13 cellular contexts compared by ENCODE assay signal in the genomic region with DNA sequence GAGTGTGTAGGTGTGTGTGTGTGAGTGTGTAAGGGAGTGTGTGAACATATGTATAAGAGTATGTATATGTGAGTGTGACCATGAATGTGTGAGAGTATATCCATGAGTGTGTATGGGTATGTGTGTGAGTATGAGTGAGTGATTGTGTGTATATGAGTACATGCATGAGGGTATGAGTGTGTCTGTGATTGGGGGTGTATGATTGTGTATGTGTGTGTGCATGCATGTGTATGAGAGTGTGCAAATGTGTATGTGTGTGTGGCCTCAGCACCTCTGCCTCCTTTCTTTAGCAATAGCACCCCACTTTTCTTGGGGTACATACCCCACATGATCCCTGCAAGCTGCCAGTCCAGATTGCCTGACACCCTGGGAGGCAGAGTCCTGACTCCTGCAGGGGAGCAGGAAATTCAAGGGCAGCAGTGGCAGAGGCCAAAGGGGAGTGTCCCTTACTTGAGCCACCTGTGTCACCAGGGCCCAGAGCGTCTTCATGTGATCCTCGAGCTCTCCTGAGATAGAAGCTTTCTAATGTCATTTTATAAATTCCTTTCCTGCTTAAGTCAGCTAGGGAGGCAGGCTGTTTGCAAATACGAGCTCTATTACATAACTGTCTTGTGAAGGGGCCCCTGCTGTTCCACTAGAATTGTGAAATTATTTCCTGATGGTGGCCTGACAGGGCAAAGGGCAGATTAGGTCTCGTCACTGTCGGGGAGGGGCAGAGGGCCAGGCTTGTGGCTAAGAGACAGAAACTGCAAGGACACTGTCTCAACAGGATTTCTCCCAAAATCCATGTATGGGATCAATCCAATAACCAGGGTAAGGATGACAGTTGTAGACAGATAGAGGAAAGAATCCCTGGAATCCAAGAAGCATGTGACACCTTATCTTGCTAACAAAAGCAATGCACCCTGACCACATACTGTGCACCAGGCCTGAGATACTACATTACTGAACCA.
A peak's percentile ranks its signal among the peaks of the same experiment; 100 is the strongest.
DNase-seq lines count a peak whose midpoint lies in the region; ATAC-seq and TF ChIP-seq lines count a peak whose summit lies in the region.
"Had no signal": no experiment of that assay in that cellular context is flagged by ENCODE, and none has a peak within 500 bp of the region (broad histone marks: within the 10 kb centered on the region; RNA-seq: fewer than 3 reads in every experiment).

No MANE protein-coding gene starts in this region.

- TF ChIP-seq POLR2A in adrenal gland (IDR thresholded peaks at IDR 0.05) (peak in 1 of 2 donors; percentile 12), testis (IDR thresholded peaks at IDR 0.05) (no peak)

- peak overlapping the region in 4 of 5 donors; percentile 73 to 86 (median 76) for H3K27ac ChIP-seq in adrenal gland
- H3K27ac ChIP-seq in testis, result peak overlapping the region; percentile 85 to 89
- H3K27ac ChIP-seq: SJSA1, thyroid gland had no signal

- no peaks in the 10 kb centered on the region for H3K36me3 ChIP-seq in adrenal gland (replicated peaks in 1 of 2)
- H3K36me3 ChIP-seq in testis (ENCODE audit: low read depth, missing control alignments), result no peaks in the 10 kb centered on the region
- H3K36me3 ChIP-seq: SJSA1, thyroid gland had no signal

- H3K27me3 ChIP-seq in adrenal gland, result no peaks in the 10 kb centered on the region
- H3K27me3 ChIP-seq in testis, result no peaks in the 10 kb centered on the region
- H3K27me3 ChIP-seq: SJSA1, thyroid gland had no signal

- no peaks in the 10 kb centered on the region for H3K9me3 ChIP-seq in adrenal gland (replicated peaks in 1 of 3)
- no peaks in the 10 kb centered on the region for H3K9me3 ChIP-seq in testis
- H3K9me3 ChIP-seq: SJSA1, thyroid gland had no signal

- no peak for ATAC-seq in GM18502 (IDR thresholded peaks at IDR 0.05; ENCODE audit: poor library complexity, unreplicated experiment)

- TF ChIP-seq CTCF in adrenal gland (IDR thresholded peaks at IDR 0.05) (no peak), testis (IDR thresholded peaks at IDR 0.05) (no peak)

- 3 to 7% (median 3%) methylated on average over 5 of the region's 5 CpGs for WGBS in adrenal gland, 4 donors
- 31 to 36% methylated on average over 5 of the region's 5 CpGs for WGBS in testis, 2 donors

- H3K4me3 ChIP-seq in adrenal gland (no peak overlapping the region), testis (no peak overlapping the region)
- H3K4me3 ChIP-seq: SJSA1, thyroid gland had no signal

- H3K4me1 ChIP-seq in adrenal gland (replicated peaks in 1 of 2), result peaks cover 35 to 51% of the 10 kb centered on the region in 2 donors
- H3K4me1 ChIP-seq in testis, result peaks cover 50% of the 10 kb centered on the region
- H3K4me1 ChIP-seq: SJSA1 had no signal

- peak; percentile 42 for DNase-seq in NCI-H146 (lab: John Stamatoyannopoulos, UW)
- no peak for DNase-seq in NCI-H146 treated with DMSO at 0.1 percent for 48 hours (lab: John Stamatoyannopoulos, UW; ENCODE audit: unreplicated experiment)
- peak; percentile 50 to 92 (median 81) for DNase-seq in adrenal gland
- DNase-seq in left kidney (ENCODE audit: low read depth, low spot score), result peak; percentile 19
- peak; percentile 46 for DNase-seq in testis
- no peak for DNase-seq in ureter (ENCODE audit: low spot score)
- DNase-seq in activated naive CD4-positive, alpha-beta T cell treated with Interleukin-2 at 50 U/mL for 16 hours, result no peak
- DNase-seq: activated CD4-positive, alpha-beta memory T cell treated with anti-CD3 and anti-CD28 coated beads for 36 hours; natural killer cell; NCI-H1092; thyroid gland had no signal

- intact Hi-C loops in adrenal gland (cut with DNase I) (loop anchor here (10.0 kb wide), 2 partner anchors 101 to 389 kb away; a partner anchor contains a TSS), testis (cut with DNase I; ENCODE audit: low total_unique reads) (loop anchor here (10.0 kb wide), 1 partner anchor 389 kb away; a partner anchor contains a TSS)

Comparison
In these comparisons a context has a peak if more than half of its experiments do, and no peak if none do; other contexts are left out.
1. DNase-seq: peak in NCI-H146 (single experiment), adrenal gland (7 of 7), left kidney (single experiment) and testis (single experiment); none in NCI-H146 treated with DMSO at 0.1 percent for 48 hours (single experiment), ureter (single experiment) and activated naive CD4-positive, alpha-beta T cell treated with Interleukin-2 at 50 U/mL for 16 hours (single experiment).